ENCODE assay signal across 1 cellular context in the genomic region with DNA sequence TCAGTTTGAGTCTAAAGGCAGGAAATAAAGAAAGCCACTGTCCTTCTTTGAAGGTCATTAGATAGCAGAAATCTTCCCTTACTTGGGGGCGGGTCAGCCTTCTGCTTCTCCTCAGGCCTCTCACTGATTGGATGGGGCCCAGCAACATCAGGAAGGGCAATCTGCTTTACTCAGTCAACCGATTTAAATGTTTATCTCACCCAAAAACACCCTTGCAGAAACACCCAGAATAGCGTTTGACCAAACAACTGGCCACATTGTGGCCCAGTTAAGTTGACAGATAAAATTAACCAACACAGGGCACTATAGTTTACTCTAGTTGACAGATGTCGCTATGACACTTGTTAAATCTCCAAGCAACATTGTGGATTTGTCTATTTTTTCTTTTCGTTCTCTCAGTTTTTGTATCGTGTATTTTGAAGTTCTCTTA. TPM values are rescaled to one million over a fixed set of nuclear protein-coding genes. Genes with fewer than 3 reads are reported as not detected.
"Had no signal": no experiment of that assay in that cellular context is flagged by ENCODE, and none has a peak within 500 bp of the region (broad histone marks: within the 10 kb centered on the region; RNA-seq: fewer than 3 reads in every experiment).

No MANE protein-coding gene starts in this region.

RNA-seq across cellular contexts. Expression of a gene that starts 45.6 kb away (rescaled TPM):
- total RNA-seq: Right ventricle myocardium inferior had no signal
